In genomic region chr1:42712808-42713207, GRCh38 we compare ENCODE assay signal across 1 cellular context. TPM values are rescaled to one million over a fixed set of nuclear protein-coding genes. Genes with fewer than 3 reads are reported as not detected.
"Had no signal": no experiment of that assay in that cellular context is flagged by ENCODE, and none has a peak within 500 bp of the region (broad histone marks: within the 10 kb centered on the region; RNA-seq: fewer than 3 reads in every experiment).

No MANE protein-coding gene starts in this region.

RNA-seq across cellular contexts. Expression of gene CLDN19, which starts 27.2 kb away (rescaled TPM):
- total RNA-seq: GM12878 had no signal
- polyA plus RNA-seq: GM12878 had no signal
